Comparison of ENCODE assay signal across 1 cellular context in the genomic region with DNA sequence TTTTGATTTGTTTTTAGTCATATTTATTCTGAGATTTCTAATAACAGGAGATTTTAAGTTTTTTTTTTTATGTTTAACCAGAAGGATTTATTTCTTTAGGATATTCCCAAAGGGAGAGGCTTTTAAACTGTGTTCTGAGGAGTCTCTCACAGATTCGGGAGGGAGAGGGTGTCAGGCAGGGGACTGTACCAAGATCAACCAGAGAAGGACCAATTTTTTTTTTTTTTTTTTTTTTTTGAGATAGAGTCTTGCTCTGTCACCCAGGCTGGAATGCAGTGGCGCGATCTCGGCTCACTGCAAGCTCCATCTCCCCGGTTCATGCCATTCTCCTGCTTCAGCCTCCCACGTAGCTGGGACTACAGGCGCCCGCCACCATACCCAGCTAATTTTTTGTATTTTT. TPM values are rescaled to one million over a fixed set of nuclear protein-coding genes. Genes with fewer than 3 reads are reported as not detected.
"Had no signal": no experiment of that assay in that cellular context is flagged by ENCODE, and none has a peak within 500 bp of the region (broad histone marks: within the 10 kb centered on the region; RNA-seq: fewer than 3 reads in every experiment).

No MANE protein-coding gene starts in this region.

RNA-seq across cellular contexts. Expression of gene MAP3K7CL, which starts 37.0 kb away (rescaled TPM):
- total RNA-seq: SK-MEL-5 had no signal
